ENCODE assay signal across 20 cellular contexts in genomic region chr1:219834247-219834917, GRCh38.
DNase-seq lines count a peak whose midpoint lies in the region; ATAC-seq and TF ChIP-seq lines count a peak whose summit lies in the region.
"Had no signal": no experiment of that assay in that cellular context is flagged by ENCODE, and none has a peak within 500 bp of the region (broad histone marks: within the 10 kb centered on the region; RNA-seq: fewer than 3 reads in every experiment).

No MANE protein-coding gene starts in this region.

- H3K4me3 ChIP-seq in HUES48 (ENCODE audit: low read depth, low read length) (peak overlapping the region; percentile 48; the same call in 1 of the 2 replicates), transverse colon (no peak overlapping the region), ovary (no peak overlapping the region)
- H3K4me3 ChIP-seq: SK-N-MC had no signal

- ATAC-seq in esophagus mucosa, result peak; percentile 43

- H3K27ac ChIP-seq in HUES48 (ENCODE audit: low read depth, low read length) (peak overlapping the region; percentile 94), transverse colon (no peak overlapping the region), caudate nucleus (ENCODE audit: low read depth, low read length) (no peak overlapping the region), ovary (no peak overlapping the region)
- H3K27ac ChIP-seq: SK-N-MC had no signal

- DNase-seq in NCI-H526 treated with DMSO at 0.1 percent for 48 hours (lab: John Stamatoyannopoulos, UW) (peak; percentile 81), transverse colon (no peak), NCI-H2227 (lab: John Stamatoyannopoulos, UW; ENCODE audit: unreplicated experiment) (no peak), caudate nucleus (lab: John Stamatoyannopoulos, UW) (no peak), ovary (no peak)
- DNase-seq: ACHN; C1 segment of cervical spinal cord; CD8-positive, alpha-beta memory T cell; DND-41; GDM1; H7; NCI-H1105; NCI-H187; NCI-H2171; NK-92 treated with Interleukin-12 subunit alpha and Interleukin-12 subunit beta, amount 100 ng/mL, for 24 hours; Right ventricle myocardium superior had no signal

- H3K9ac ChIP-seq in ES-I3 (ENCODE audit: low read depth, low read length) (peak overlapping the region; percentile 2; the same call in 1 of the 2 replicates), HUES48 (ENCODE audit: low read depth, low read length) (peak overlapping the region; percentile 76)

- TF ChIP-seq POLR2A in transverse colon (IDR thresholded peaks at IDR 0.05) (no peak), ovary (IDR thresholded peaks at IDR 0.05) (no peak)

- TF ChIP-seq CTCF in transverse colon (IDR thresholded peaks at IDR 0.05), result no peak
- TF ChIP-seq CTCF in ovary (IDR thresholded peaks at IDR 0.05), result no peak

- no peaks in the 10 kb centered on the region for H3K27me3 ChIP-seq in HUES48 (ENCODE audit: control insufficient read depth, insufficient read depth, low read length)
- H3K27me3 ChIP-seq in transverse colon, result peaks cover 56% of the 10 kb centered on the region
- no peaks in the 10 kb centered on the region for H3K27me3 ChIP-seq in ovary

- no peaks in the 10 kb centered on the region for H3K9me3 ChIP-seq in ES-I3 (ENCODE audit: control insufficient read depth, insufficient read depth, low read length)
- H3K9me3 ChIP-seq in HUES48 (ENCODE audit: control insufficient read depth, insufficient read depth, low read length), result no peaks in the 10 kb centered on the region
- H3K9me3 ChIP-seq in transverse colon, result no peaks in the 10 kb centered on the region
- no peaks in the 10 kb centered on the region for H3K9me3 ChIP-seq in ovary

- H3K36me3 ChIP-seq in ES-I3 (ENCODE audit: insufficient read depth, low read length), result no peaks in the 10 kb centered on the region
- no peaks in the 10 kb centered on the region for H3K36me3 ChIP-seq in HUES48 (ENCODE audit: control insufficient read depth, insufficient read depth, low read length)
- no peaks in the 10 kb centered on the region for H3K36me3 ChIP-seq in transverse colon
- no peaks in the 10 kb centered on the region for H3K36me3 ChIP-seq in ovary

- TF ChIP-seq EP300 in transverse colon (IDR thresholded peaks at IDR 0.05; ENCODE audit: low read depth) (no peak), ovary (IDR thresholded peaks at IDR 0.05) (no peak)

- intact Hi-C loops in transverse colon (cut with DNase I; ENCODE audit: low total_unique reads), result no loop called here
- intact Hi-C loops in ovary (cut with DNase I), result loop anchor here in 1 of 4 donors (10.0 kb wide), 1 partner anchor 210 kb away; the partner anchor contains the start of gene EPRS1

- WGBS in transverse colon (ENCODE audit: low coverage in 1 of 2), 2 donors, result 42 to 54% methylated on average over 7 to 9 of the region's 9 CpGs
- 53 to 56% (median 53%) methylated on average over 9 of the region's 9 CpGs for WGBS in ovary, 3 donors

- in situ Hi-C loops in transverse colon (cut with MboI; ENCODE audit: low pct_ligation_motif_present in 1 of 4, low pct_unique_long_range_greater_than_20kb in 1 of 4, low sequenced_read_pairs in 3 of 4), result no loop called here

- H3K4me1 ChIP-seq in ES-I3 (ENCODE audit: insufficient read depth, low read length) (peaks cover 20% of the 10 kb centered on the region), HUES48 (ENCODE audit: control insufficient read depth, insufficient read depth, low read length) (peaks cover 23% of the 10 kb centered on the region), transverse colon (no peaks in the 10 kb centered on the region), ovary (ENCODE audit: insufficient read depth) (no peaks in the 10 kb centered on the region)
